In genomic region chr10:89857399-89857798, GRCh38 we compare ENCODE assay signal across 17 cellular contexts.
DNase-seq lines count a peak whose midpoint lies in the region; ATAC-seq and TF ChIP-seq lines count a peak whose summit lies in the region.
"Had no signal": no experiment of that assay in that cellular context is flagged by ENCODE, and none has a peak within 500 bp of the region (broad histone marks: within the 10 kb centered on the region; RNA-seq: fewer than 3 reads in every experiment).

No MANE protein-coding gene starts in this region.

- no peak overlapping the region for H3K4ac ChIP-seq in mesenchymal stem cell (ENCODE audit: low read depth in 1 of 2, low read length in 2 of 2)

- no peak overlapping the region for H3K14ac ChIP-seq in mesenchymal stem cell (ENCODE audit: low read length in 2 of 2)

- no peaks in the 10 kb centered on the region for H3K27me3 Mint-ChIP-seq in endodermal cell (ENCODE audit: insufficient read depth)

- H3K9ac ChIP-seq in HCT116 (ENCODE audit: low read length): no peak overlapping the region
- no peak overlapping the region for H3K9ac ChIP-seq in endodermal cell (ENCODE audit: extremely low read depth, low read length, poor library complexity, severe bottlenecking)
- H3K9ac ChIP-seq in mesenchymal stem cell (ENCODE audit: low read length): no peak overlapping the region
- H3K9ac ChIP-seq: BLaER1 had no signal

- CTCF ChIA-PET in HCT116 (lab: Charles Lee): no interaction called here

- H3K23ac ChIP-seq in mesenchymal stem cell (ENCODE audit: low read length in 2 of 2): no peak overlapping the region

- RAD21 ChIA-PET in HCT116 (lab: Charles Lee; ENCODE audit: low non-redundant PET in 1 of 2, low total read pairs in 2 of 2, uncharacterized antibody in 2 of 2, unreplicated experiment in 2 of 2): no interaction called here

- no peak overlapping the region for H4K8ac ChIP-seq in mesenchymal stem cell (ENCODE audit: low read length)

- no peak for TF ChIP-seq CTCF in HCT116 (IDR thresholded peaks at IDR 0.05 in 2 of 3, conservative IDR thresholded peaks at IDR 0.05 in 1 of 3; ENCODE audit: borderline replicate concordance in 1 of 3, insufficient read depth in 1 of 3, low read depth in 2 of 3, low read length in 2 of 3)
- TF ChIP-seq CTCF in endodermal cell (conservative IDR thresholded peaks at IDR 0.05): no peak

- BruUV-seq in HCT116 (replicated peaks; lab: Mats Ljungman, UMichigan): no TSS peak

- H3K9me3 Mint-ChIP-seq in endodermal cell: no peaks in the 10 kb centered on the region
- H3K9me3 Mint-ChIP-seq: CD8-positive, alpha-beta memory T cell had no signal

- H3K36me3 ChIP-seq in HCT116 (ENCODE audit: control insufficient read depth in 1 of 2, insufficient read depth in 2 of 2, low read length in 2 of 2): no peaks in the 10 kb centered on the region
- H3K36me3 ChIP-seq in endodermal cell (ENCODE audit: control insufficient read depth, insufficient read depth, low read length): no peaks in the 10 kb centered on the region
- H3K36me3 ChIP-seq in mesenchymal stem cell (ENCODE audit: control insufficient read depth in 1 of 2, insufficient read depth in 2 of 2, low read depth in 1 of 2, low read length in 2 of 2): no peaks in the 10 kb centered on the region
- H3K36me3 ChIP-seq: BLaER1 had no signal

- no peak for TF ChIP-seq POLR2A in HCT116 (IDR thresholded peaks at IDR 0.05; ENCODE audit: borderline replicate concordance, extremely low read depth, insufficient read depth, insufficient read length)

- H3K4me1 ChIP-seq in HCT116 (ENCODE audit: control insufficient read depth in 1 of 2, insufficient read depth in 2 of 2, low read length in 2 of 2) (peaks cover 21 to 24% of the 10 kb centered on the region in 2 experiments), endodermal cell (ENCODE audit: control insufficient read depth, insufficient read depth, low read length) (no peaks in the 10 kb centered on the region), mesenchymal stem cell (ENCODE audit: control insufficient read depth, insufficient read depth, low read depth, low read length) (peaks cover 2% of the 10 kb centered on the region)
- H3K4me1 ChIP-seq: Caco-2 had no signal

- H3K4me3 Mint-ChIP-seq in endodermal cell: no peak overlapping the region
- H3K4me3 Mint-ChIP-seq: CD8-positive, alpha-beta memory T cell had no signal

- H3K4me3 ChIP-seq in HCT116 (replicated peaks in 1 of 2; ENCODE audit: low read depth in 1 of 2, low read length in 2 of 2) (no peak overlapping the region), endodermal cell (ENCODE audit: low read length) (no peak overlapping the region), mesenchymal stem cell (ENCODE audit: insufficient read depth in 1 of 2, low read depth in 1 of 2, low read length in 2 of 2) (no peak overlapping the region)
- H3K4me3 ChIP-seq: A549, BLaER1, K562 had no signal

- no peaks in the 10 kb centered on the region for H3K36me3 Mint-ChIP-seq in endodermal cell (ENCODE audit: low read depth)
- H3K36me3 Mint-ChIP-seq: CD8-positive, alpha-beta memory T cell had no signal

- ATAC-seq in HCT116 (no peak), GM19328 (IDR thresholded peaks at IDR 0.05; ENCODE audit: unreplicated experiment) (no peak)
- ATAC-seq: A549, K562 had no signal

- peaks cover 9% of the 10 kb centered on the region for H3K4me1 Mint-ChIP-seq in endodermal cell

- 80 to 95% methylated on average over 1 of the region's 1 CpG for WGBS in endodermal cell (ENCODE audit: insufficient coverage in 1 of 2, insufficient read length in 1 of 2), 2 experiments
- 42% methylated on average over 1 of the region's 1 CpG for WGBS in mesenchymal stem cell

- intact Hi-C loops in HCT116 (cut with micrococcal nuclease): no loop called here

- H2BK12ac ChIP-seq in mesenchymal stem cell (ENCODE audit: low read length in 2 of 2): no peak overlapping the region

- H3K27me3 ChIP-seq in HCT116 (ENCODE audit: insufficient read depth, low read length): no peaks in the 10 kb centered on the region
- H3K27me3 ChIP-seq in endodermal cell (ENCODE audit: control insufficient read depth, insufficient read depth, low read length, poor library complexity, severe bottlenecking): no peaks in the 10 kb centered on the region
- H3K27me3 ChIP-seq in mesenchymal stem cell (ENCODE audit: control insufficient read depth in 1 of 2, insufficient read depth in 1 of 2, low read length in 2 of 2): peaks cover 0 to 10% of the 10 kb centered on the region in 2 experiments
- H3K27me3 ChIP-seq: BLaER1 had no signal

- H3K18ac ChIP-seq in mesenchymal stem cell (ENCODE audit: low read depth in 1 of 2, low read length in 2 of 2): no peak overlapping the region

- H2AFZ ChIP-seq in HCT116 (ENCODE audit: low read depth, low read length, poor library complexity, severe bottlenecking): peak overlapping the region; percentile 6
- no peak overlapping the region for H2AFZ ChIP-seq in mesenchymal stem cell (ENCODE audit: low read depth, low read length)

- H2AK5ac ChIP-seq in mesenchymal stem cell (ENCODE audit: low read length, severe bottlenecking): no peak overlapping the region

- no peak overlapping the region for H2BK15ac ChIP-seq in mesenchymal stem cell (ENCODE audit: low read depth, poor library complexity, severe bottlenecking)

- POLR2A ChIA-PET in HCT116 (lab: Charles Lee): no interaction called here

- no peak for DNase-seq in HCT116 (ENCODE audit: low read depth, low spot score)
- no peak for DNase-seq in endodermal cell
- peak; percentile 13 for DNase-seq in mesenchymal stem cell
- no peak for DNase-seq in OCI-M2 (lab: John Stamatoyannopoulos, UW; ENCODE audit: unreplicated experiment)
- no peak for DNase-seq in GM19240 (ENCODE audit: insufficient read length, low spot score)
- DNase-seq in stimulated activated CD4-positive, alpha-beta T cell treated with anti-CD3 and anti-CD28 coated beads, Interleukin-4, amount 100 ng/mL, for 1 hour: no peak
- DNase-seq: AML-193; Caco-2; CD8-positive, alpha-beta memory T cell; DND-41; GF-D8; HCEC 1CT had no signal

- no peak overlapping the region for H3K27ac Mint-ChIP-seq in endodermal cell
- H3K27ac Mint-ChIP-seq: CD8-positive, alpha-beta memory T cell had no signal

- H3K79me1 ChIP-seq in mesenchymal stem cell (replicated peaks; ENCODE audit: low read length, poor library complexity, severe bottlenecking): no peaks in the 10 kb centered on the region

- H3K9me2 ChIP-seq in HCT116 (ENCODE audit: insufficient read depth): no peaks in the 10 kb centered on the region

- no peak overlapping the region for H2BK120ac ChIP-seq in mesenchymal stem cell (ENCODE audit: low read depth, low read length)

- no peaks in the 10 kb centered on the region for H3K9me3 ChIP-seq in HCT116 (ENCODE audit: control insufficient read depth in 1 of 2, insufficient read depth in 1 of 2, low read depth in 1 of 2, low read length in 2 of 2)
- no peaks in the 10 kb centered on the region for H3K9me3 ChIP-seq in endodermal cell (ENCODE audit: control insufficient read depth, low read length)
- no peaks in the 10 kb centered on the region for H3K9me3 ChIP-seq in mesenchymal stem cell (ENCODE audit: control insufficient read depth, low read length)
- H3K9me3 ChIP-seq: A549, BLaER1, Caco-2 had no signal

- H2BK5ac ChIP-seq in mesenchymal stem cell (ENCODE audit: low read depth, low read length, poor library complexity, severe bottlenecking): no peak overlapping the region

- H3K27ac ChIP-seq in HCT116 (ENCODE audit: low read depth, low read length) (no peak overlapping the region), endodermal cell (ENCODE audit: low read depth, low read length) (peak overlapping the region; percentile 34), mesenchymal stem cell (ENCODE audit: low read length, poor library complexity, severe bottlenecking) (no peak overlapping the region)
- H3K27ac ChIP-seq: A549, BLaER1, HL-60 had no signal

- no peak overlapping the region for H3K4me2 ChIP-seq in HCT116 (ENCODE audit: low read length)
- H3K4me2 ChIP-seq in mesenchymal stem cell (ENCODE audit: low read length, poor library complexity, severe bottlenecking): no peak overlapping the region
- H3K4me2 ChIP-seq: A549, BLaER1 had no signal

- no peaks in the 10 kb centered on the region for H3K79me2 ChIP-seq in HCT116 (ENCODE audit: insufficient read depth, low read length)

- H4K91ac ChIP-seq in mesenchymal stem cell (ENCODE audit: low read length): no peak overlapping the region

- H4K20me1 ChIP-seq in HCT116 (ENCODE audit: insufficient read depth): no peaks in the 10 kb centered on the region
- H4K20me1 ChIP-seq: BLaER1 had no signal

- no peak for TF ChIP-seq RAD21 in HCT116 (IDR thresholded peaks at IDR 0.05; ENCODE audit: low read depth)

TF ChIP-seq in HCT116, 20 proteins besides CTCF, POLR2A, EP300 and RAD21 (continues in another document):
- TF ChIP-seq EZH2phosphoT487 (IDR thresholded peaks at IDR 0.05; ENCODE audit: borderline replicate concordance) (no peak), SP1 (IDR thresholded peaks at IDR 0.05; ENCODE audit: low read depth) (no peak), MAX (IDR thresholded peaks at IDR 0.05) (no peak), EGR1 (IDR thresholded peaks at IDR 0.05; ENCODE audit: low read depth) (no peak), SRF (IDR thresholded peaks at IDR 0.05; ENCODE audit: low read depth) (no peak)
- TF ChIP-seq, protein P1, sequence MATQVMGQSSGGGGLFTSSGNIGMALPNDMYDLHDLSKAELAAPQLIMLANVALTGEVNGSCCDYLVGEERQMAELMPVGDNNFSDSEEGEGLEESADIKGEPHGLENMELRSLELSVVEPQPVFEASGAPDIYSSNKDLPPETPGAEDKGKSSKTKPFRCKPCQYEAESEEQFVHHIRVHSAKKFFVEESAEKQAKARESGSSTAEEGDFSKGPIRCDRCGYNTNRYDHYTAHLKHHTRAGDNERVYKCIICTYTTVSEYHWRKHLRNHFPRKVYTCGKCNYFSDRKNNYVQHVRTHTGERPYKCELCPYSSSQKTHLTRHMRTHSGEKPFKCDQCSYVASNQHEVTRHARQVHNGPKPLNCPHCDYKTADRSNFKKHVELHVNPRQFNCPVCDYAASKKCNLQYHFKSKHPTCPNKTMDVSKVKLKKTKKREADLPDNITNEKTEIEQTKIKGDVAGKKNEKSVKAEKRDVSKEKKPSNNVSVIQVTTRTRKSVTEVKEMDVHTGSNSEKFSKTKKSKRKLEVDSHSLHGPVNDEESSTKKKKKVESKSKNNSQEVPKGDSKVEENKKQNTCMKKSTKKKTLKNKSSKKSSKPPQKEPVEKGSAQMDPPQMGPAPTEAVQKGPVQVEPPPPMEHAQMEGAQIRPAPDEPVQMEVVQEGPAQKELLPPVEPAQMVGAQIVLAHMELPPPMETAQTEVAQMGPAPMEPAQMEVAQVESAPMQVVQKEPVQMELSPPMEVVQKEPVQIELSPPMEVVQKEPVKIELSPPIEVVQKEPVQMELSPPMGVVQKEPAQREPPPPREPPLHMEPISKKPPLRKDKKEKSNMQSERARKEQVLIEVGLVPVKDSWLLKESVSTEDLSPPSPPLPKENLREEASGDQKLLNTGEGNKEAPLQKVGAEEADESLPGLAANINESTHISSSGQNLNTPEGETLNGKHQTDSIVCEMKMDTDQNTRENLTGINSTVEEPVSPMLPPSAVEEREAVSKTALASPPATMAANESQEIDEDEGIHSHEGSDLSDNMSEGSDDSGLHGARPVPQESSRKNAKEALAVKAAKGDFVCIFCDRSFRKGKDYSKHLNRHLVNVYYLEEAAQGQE (IDR thresholded peaks at IDR 0.05; ENCODE audit: low read depth): no peak
